Comparison of ENCODE assay signal across 19 cellular contexts in genomic region chr7:17206354-17206905, GRCh38.
DNase-seq lines count a peak whose midpoint lies in the region; ATAC-seq and TF ChIP-seq lines count a peak whose summit lies in the region.
"Had no signal": no experiment of that assay in that cellular context is flagged by ENCODE, and none has a peak within 500 bp of the region (broad histone marks: within the 10 kb centered on the region; RNA-seq: fewer than 3 reads in every experiment).

No MANE protein-coding gene starts in this region.

- H4K20me1 ChIP-seq in PC-9 (ENCODE audit: insufficient read depth) (no peaks in the 10 kb centered on the region), smooth muscle cell (ENCODE audit: low read depth) (no peaks in the 10 kb centered on the region)

- H2AFZ ChIP-seq in PC-9 = peak overlapping the region; percentile 3; the same call in 1 of the 2 replicates
- no peak overlapping the region for H2AFZ ChIP-seq in smooth muscle cell (ENCODE audit: low read depth)

- H3K4me3 ChIP-seq in PC-9 (no peak overlapping the region), psoas muscle (no peak overlapping the region), smooth muscle cell (no peak overlapping the region)
- H3K4me3 ChIP-seq in CD8-positive, alpha-beta memory T cell (ENCODE audit: low read length) = no peak overlapping the region
- H3K4me3 ChIP-seq: body of pancreas, gastrocnemius medialis, HAP-1, prostate gland, upper lobe of right lung had no signal

- H3K9ac ChIP-seq in smooth muscle cell (ENCODE audit: low read depth) = no peak overlapping the region

- H3K4me1 ChIP-seq in PC-9 (replicated peaks; ENCODE audit: insufficient read depth) (peaks cover 20% of the 10 kb centered on the region), psoas muscle (no peaks in the 10 kb centered on the region), smooth muscle cell (ENCODE audit: low read depth) (no peaks in the 10 kb centered on the region)
- H3K4me1 ChIP-seq in CD8-positive, alpha-beta memory T cell (ENCODE audit: insufficient read depth, low read length) = no peaks in the 10 kb centered on the region
- H3K4me1 ChIP-seq: body of pancreas, gastrocnemius medialis, HAP-1, prostate gland, upper lobe of right lung had no signal

- intact Hi-C loops in Calu3 (cut with micrococcal nuclease; ENCODE audit: unreplicated experiment) = loop anchor here (1.0 to 2.0 kb wide), 5 partner anchors 28 to 70 kb away; no protein-coding TSS in a partner anchor
- intact Hi-C loops in PC-9 (cut with micrococcal nuclease; ENCODE audit: unreplicated experiment) = no loop called here
- intact Hi-C loops in psoas muscle (cut with DNase I) = no loop called here

- H3K4me1 Mint-ChIP-seq in Calu3 (ENCODE audit: low read depth, unreplicated experiment) = peaks cover 66% of the 10 kb centered on the region
- H3K4me1 Mint-ChIP-seq in CD8-positive, alpha-beta memory T cell = peaks cover 0 to 3% (median 0%) of the 10 kb centered on the region in 3 donors

- H3K4me2 ChIP-seq in PC-9 (peak overlapping the region; percentile 25), smooth muscle cell (no peak overlapping the region)

- H3K27me3 Mint-ChIP-seq in Calu3 (ENCODE audit: unreplicated experiment) = no peaks in the 10 kb centered on the region
- no peaks in the 10 kb centered on the region for H3K27me3 Mint-ChIP-seq in CD8-positive, alpha-beta memory T cell

- no peak for TF ChIP-seq CTCF in Calu3 (IDR thresholded peaks at IDR 0.05; ENCODE audit: unreplicated experiment)
- no peak for TF ChIP-seq CTCF in PC-9 (conservative IDR thresholded peaks at IDR 0.05)
- no peak for TF ChIP-seq CTCF in psoas muscle (IDR thresholded peaks at IDR 0.05)
- no peak for TF ChIP-seq CTCF in smooth muscle cell (IDR thresholded peaks at IDR 0.05; ENCODE audit: borderline replicate concordance, insufficient read depth, poor library complexity, severe bottlenecking)

- H3K27ac Mint-ChIP-seq in Calu3 (ENCODE audit: unreplicated experiment) = peak overlapping the region; percentile 93
- H3K27ac Mint-ChIP-seq in CD8-positive, alpha-beta memory T cell = no peak overlapping the region

- ATAC-seq in HG03097 (IDR thresholded peaks at IDR 0.05; ENCODE audit: low FRiP score, unreplicated experiment) = peak; percentile 74
- ATAC-seq in psoas muscle = no peak
- no peak for ATAC-seq in HG02870 (IDR thresholded peaks at IDR 0.05; ENCODE audit: unreplicated experiment)
- ATAC-seq: body of pancreas, gastrocnemius medialis had no signal

- no TSS peak for BruUV-seq in Calu3 (replicated peaks; lab: Mats Ljungman, UMichigan)
- BruUV-seq in PC-9 (replicated peaks; lab: Mats Ljungman, UMichigan) = no TSS peak

- 0 out of 2 replicates have a peak, but pooled peaks cover 3% of the 10 kb centered on the region for H3K9me2 ChIP-seq in PC-9 (ENCODE audit: insufficient read depth)

- peak; percentile 93 for DNase-seq in Calu3
- DNase-seq in PC-9 = peak; percentile 33 to 90
- DNase-seq in glomerular visceral epithelial cell (ENCODE audit: extremely low spot score) = peak; percentile 5
- no peak for DNase-seq in CD8-positive, alpha-beta memory T cell
- DNase-seq in psoas muscle = no peak
- no peak for DNase-seq in smooth muscle cell (lab: John Stamatoyannopoulos, UW; ENCODE audit: unreplicated experiment)
- DNase-seq: activated CD8-positive, alpha-beta memory T cell treated with anti-CD3 and anti-CD28 coated beads for 24 hours; activated effector memory CD4-positive, alpha-beta T cell treated with Interleukin-2 at 50 U/mL for 16 hours; body of pancreas; DMS153; effector memory CD4-positive, alpha-beta T cell; gastrocnemius medialis; NCI-H446; upper lobe of right lung had no signal

- peak overlapping the region; percentile 13 for H3K4me3 Mint-ChIP-seq in Calu3 (ENCODE audit: low read depth, unreplicated experiment)
- H3K4me3 Mint-ChIP-seq in CD8-positive, alpha-beta memory T cell = no peak overlapping the region

- H3K9me3 ChIP-seq in PC-9 (ENCODE audit: insufficient read depth, low read depth) (no peaks in the 10 kb centered on the region), psoas muscle (no peaks in the 10 kb centered on the region), smooth muscle cell (replicated peaks; ENCODE audit: low read depth) (no peaks in the 10 kb centered on the region)
- H3K9me3 ChIP-seq in CD8-positive, alpha-beta memory T cell (ENCODE audit: low read length) = no peaks in the 10 kb centered on the region
- H3K9me3 ChIP-seq: body of pancreas, gastrocnemius medialis, HAP-1, prostate gland, upper lobe of right lung had no signal

- H3F3A ChIP-seq in PC-9 (ENCODE audit: insufficient read depth, low read depth) (peaks cover 8% of the 10 kb centered on the region), smooth muscle cell (ENCODE audit: low read depth) (no peaks in the 10 kb centered on the region)

- H3K27me3 ChIP-seq in PC-9 (ENCODE audit: insufficient read depth, low read depth) = no peaks in the 10 kb centered on the region
- H3K27me3 ChIP-seq in CD8-positive, alpha-beta memory T cell (ENCODE audit: insufficient read depth, low read length, poor library complexity, severe bottlenecking) = no peaks in the 10 kb centered on the region
- H3K27me3 ChIP-seq in psoas muscle (ENCODE audit: insufficient read depth in 3 of 3, low read length in 2 of 3) = no peaks in the 10 kb centered on the region
- no peaks in the 10 kb centered on the region for H3K27me3 ChIP-seq in smooth muscle cell (ENCODE audit: low read depth)
- H3K27me3 ChIP-seq: body of pancreas, gastrocnemius medialis, upper lobe of right lung had no signal

- H3K36me3 Mint-ChIP-seq in Calu3 (ENCODE audit: insufficient read depth, unreplicated experiment) = peaks cover 27% of the 10 kb centered on the region
- H3K36me3 Mint-ChIP-seq in CD8-positive, alpha-beta memory T cell = peaks cover 0 to 2% (median 0%) of the 10 kb centered on the region in 3 donors

- CTCF ChIA-PET in Calu3 (lab: Charles Lee) (interaction anchor here (0.6 to 1.4 kb wide), 8 partner anchors 10 to 299 kb away, joined by 3 to 4 read pairs (median 3); partner anchors contain the start of gene AHR), PC-9 (lab: Charles Lee) (no interaction called here)
- CTCF ChIA-PET in CD8-positive, alpha-beta memory T cell (lab: Charles Lee) = no interaction called here

- H3K9me3 Mint-ChIP-seq in Calu3 (ENCODE audit: low read depth, unreplicated experiment) = peaks cover 3% of the 10 kb centered on the region
- no peaks in the 10 kb centered on the region for H3K9me3 Mint-ChIP-seq in CD8-positive, alpha-beta memory T cell

- WGBS in psoas muscle, 3 donors = 94 to 95% (median 95%) methylated on average over 3 of the region's 3 CpGs
- 93% methylated on average over 3 of the region's 3 CpGs for WGBS in smooth muscle cell (ENCODE audit: low lambda C conversion rate)

- 0 out of 2 replicates have a peak, but pooled peaks cover 4% of the 10 kb centered on the region for H3K36me3 ChIP-seq in PC-9 (ENCODE audit: low read depth)
- H3K36me3 ChIP-seq in CD8-positive, alpha-beta memory T cell (ENCODE audit: insufficient read depth, low read length) = no peaks in the 10 kb centered on the region
- no peaks in the 10 kb centered on the region for H3K36me3 ChIP-seq in psoas muscle (ENCODE audit: insufficient read depth in 1 of 2, low read depth in 1 of 2)
- H3K36me3 ChIP-seq in smooth muscle cell (ENCODE audit: low read depth) = no peaks in the 10 kb centered on the region
- H3K36me3 ChIP-seq: gastrocnemius medialis, HAP-1, prostate gland, upper lobe of right lung had no signal

- H3K27ac ChIP-seq in PC-9 = peak overlapping the region; percentile 38
- H3K27ac ChIP-seq in CD8-positive, alpha-beta memory T cell (ENCODE audit: low read depth, low read length) = no peak overlapping the region
- no peak overlapping the region for H3K27ac ChIP-seq in psoas muscle
- H3K27ac ChIP-seq in smooth muscle cell (ENCODE audit: low read depth) = no peak overlapping the region
- H3K27ac ChIP-seq: body of pancreas, gastrocnemius medialis, prostate gland, RWPE1, upper lobe of right lung had no signal

- H3K79me2 ChIP-seq in PC-9 (ENCODE audit: low read depth) (no peaks in the 10 kb centered on the region), smooth muscle cell (ENCODE audit: low read depth) (no peaks in the 10 kb centered on the region)

- POLR2A ChIA-PET in PC-9 (lab: Charles Lee; ENCODE audit: unreplicated experiment) = no interaction called here
- POLR2A ChIA-PET in CD8-positive, alpha-beta memory T cell (lab: Charles Lee) = no interaction called here

Comparison
In these comparisons a context has a peak if more than half of its experiments do, and no peak if none do; other contexts are left out.
1. DNase-seq: peak in Calu3 (single experiment), PC-9 (2 of 2) and glomerular visceral epithelial cell (single experiment); none in CD8-positive, alpha-beta memory T cell (0 of 5), psoas muscle (0 of 2) and smooth muscle cell (single experiment).